ENCODE assay signal across 17 cellular contexts in the genomic region with DNA sequence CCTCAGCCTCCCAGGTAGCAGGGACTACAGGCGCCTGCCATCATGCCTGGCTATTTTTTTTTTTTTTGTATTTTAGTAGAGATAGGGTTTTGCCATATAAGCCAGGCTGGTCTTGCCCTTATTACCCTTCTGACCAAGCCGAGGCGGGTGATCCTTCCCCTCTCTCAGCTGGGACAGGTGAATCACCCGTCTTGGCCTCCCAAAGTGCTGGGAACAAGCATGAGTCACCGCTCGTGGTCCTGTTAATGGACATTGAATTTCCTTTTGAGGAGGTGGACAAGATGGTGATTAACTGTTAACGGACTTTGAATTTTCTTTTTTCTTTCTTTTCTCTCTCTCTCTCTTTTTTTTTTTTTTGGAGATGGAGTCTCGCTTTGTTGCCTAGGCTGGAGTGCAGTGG. TPM values are rescaled to one million over a fixed set of nuclear protein-coding genes. Genes with fewer than 3 reads are reported as not detected.
DNase-seq lines count a peak whose midpoint lies in the region; ATAC-seq and TF ChIP-seq lines count a peak whose summit lies in the region.
"Had no signal": no experiment of that assay in that cellular context is flagged by ENCODE, and none has a peak within 500 bp of the region (broad histone marks: within the 10 kb centered on the region; RNA-seq: fewer than 3 reads in every experiment).

No MANE protein-coding gene starts in this region.

- in situ Hi-C loops in GM13977 (cut with MboI; ENCODE audit: low pct_unique_long_range_greater_than_20kb, low sequenced_read_pairs, unreplicated experiment), result no loop called here

- ATAC-seq in natural killer cell, result no peak

- TF ChIP-seq CTCF in natural killer cell (IDR thresholded peaks at IDR 0.05), result no peak
- TF ChIP-seq CTCF in GM13977 (IDR thresholded peaks at IDR 0.05; ENCODE audit: extremely low read depth, insufficient read depth, missing control alignments), result no peak

- intact Hi-C loops in natural killer cell (cut with micrococcal nuclease), result no loop called here

- DNase-seq in EL (peak; percentile 85), LoVo (ENCODE audit: low spot score) (peak; percentile 85), amniotic epithelial cell (ENCODE audit: low read depth) (peak; percentile 36), myocyte (ENCODE audit: low read depth) (peak; percentile 71), natural killer cell (no peak), 8988T (no peak), GM13977 (ENCODE audit: low spot score) (no peak), NCI-H2081 (lab: John Stamatoyannopoulos, UW) (no peak)
- DNase-seq: activated T-cell treated with anti-CD3 and anti-CD28 coated beads, Interleukin-2, amount 50 U/mL, for 48 hours; brain microvascular endothelial cell; Caco-2; midbrain; NCI-H524 treated with DMSO at 0.1 percent for 48 hours; posterior cingulate gyrus; SJCRH30; stimulated activated CD4-positive, alpha-beta T cell treated with anti-CD3 and anti-CD28 coated beads, Interleukin-1b, Interleukin-23, amount 100 ng/mL, for 48 hours had no signal

- H3K36me3 Mint-ChIP-seq in natural killer cell, result no peaks in the 10 kb centered on the region

- H3K27me3 Mint-ChIP-seq in natural killer cell (ENCODE audit: low read depth in 2 of 2), result no peaks in the 10 kb centered on the region

- no peaks in the 10 kb centered on the region for H3K9me3 Mint-ChIP-seq in natural killer cell
- H3K9me3 Mint-ChIP-seq: stimulated activated naive CD8-positive, alpha-beta T cell treated with anti-CD3 and anti-CD28 coated beads, Interleukin-15, Interleukin-2, amounts not matched to agents 100 ng/mL and 50 ng/mL, for 24 hours had no signal

- no peak overlapping the region for H3K27ac Mint-ChIP-seq in natural killer cell
- H3K27ac Mint-ChIP-seq: stimulated activated naive CD8-positive, alpha-beta T cell treated with anti-CD3 and anti-CD28 coated beads, Interleukin-15, Interleukin-2, amounts not matched to agents 100 ng/mL and 50 ng/mL, for 24 hours had no signal

- no peak overlapping the region for H3K4me3 Mint-ChIP-seq in natural killer cell
- H3K4me3 Mint-ChIP-seq: stimulated activated naive CD8-positive, alpha-beta T cell treated with anti-CD3 and anti-CD28 coated beads, Interleukin-15, Interleukin-2, amounts not matched to agents 100 ng/mL and 50 ng/mL, for 24 hours had no signal

- no peaks in the 10 kb centered on the region for H3K4me1 Mint-ChIP-seq in natural killer cell

RNA-seq across cellular contexts. Expression of gene CD70, which starts 10.6 kb away (rescaled TPM):
- 0.64 and 0.78 TPM in 2 replicates for total RNA-seq in myocyte
- 2.4 TPM for polyA plus RNA-seq in myocyte (2012)
- total RNA-seq in natural killer cell, result 1 to 10 TPM in 2 of 3 donors, under 1 TPM in 1; 0.52 to 1.2 (median 1.2) TPM
- total RNA-seq: Caco-2, SJCRH30 had no signal

RNA-seq across cellular contexts. Expression of gene TNFSF9, which starts 49.5 kb away (rescaled TPM):
- 1.7 and 7.2 TPM in 2 replicates for total RNA-seq in myocyte
- polyA plus RNA-seq in myocyte (2012), result 5.5 TPM
- 1 to 10 TPM; 3.3 to 6.0 (median 5.6) TPM for total RNA-seq in natural killer cell
- total RNA-seq: SJCRH30 had no signal

Comparison
In these comparisons a context has a peak if more than half of its experiments do, and no peak if none do; other contexts are left out.
1. DNase-seq: peak in EL (single experiment), LoVo (single experiment), amniotic epithelial cell (single experiment) and myocyte (single experiment); none in natural killer cell (single experiment), 8988T (single experiment), GM13977 (single experiment) and NCI-H2081 (0 of 2).